In the genomic region with DNA sequence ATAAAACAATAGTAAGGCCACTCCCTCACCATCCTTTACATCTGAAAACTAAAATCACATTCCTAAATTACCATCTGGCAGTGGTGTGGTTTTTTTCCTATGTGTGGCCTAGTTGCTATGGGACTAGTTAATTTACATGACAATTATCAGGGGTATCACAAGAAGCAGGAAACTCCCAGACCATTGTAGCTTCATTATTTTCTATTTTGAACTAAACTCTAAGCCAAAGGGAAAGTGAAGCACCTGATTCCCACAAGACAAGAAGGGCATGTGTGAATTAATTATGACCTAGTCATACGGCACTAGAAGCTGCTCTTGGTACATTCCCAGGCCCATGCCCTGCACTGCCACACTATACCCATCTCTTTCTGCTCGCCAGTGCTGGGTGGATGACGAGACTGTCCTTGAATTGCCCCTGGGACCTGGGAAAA, we compare ENCODE assay signal across 25 cellular contexts.
DNase-seq lines count a peak whose midpoint lies in the region; ATAC-seq and TF ChIP-seq lines count a peak whose summit lies in the region.
"Had no signal": no experiment of that assay in that cellular context is flagged by ENCODE, and none has a peak within 500 bp of the region (broad histone marks: within the 10 kb centered on the region; RNA-seq: fewer than 3 reads in every experiment).

No MANE protein-coding gene starts in this region.

- TF ChIP-seq CTCF in brain (conservative IDR thresholded peaks at IDR 0.05) (no peak), right atrium auricular region (IDR thresholded peaks at IDR 0.05) (no peak)

- H3K27me3 Mint-ChIP-seq in brain, result no peaks in the 10 kb centered on the region
- H3K27me3 Mint-ChIP-seq in memory B cell, result peaks cover 7% of the 10 kb centered on the region

- H3K27ac ChIP-seq in right atrium auricular region, result no peak overlapping the region
- H3K27ac ChIP-seq: adrenal gland, gastrocnemius medialis, left lung, SJSA1, vagina, VCaP had no signal

- peak overlapping the region in 4 of 5 experiments; percentile 50 to 81 (median 54) for H3K27ac Mint-ChIP-seq in brain
- H3K27ac Mint-ChIP-seq in memory B cell, result peak overlapping the region; percentile 74
- H3K27ac Mint-ChIP-seq: nephron progenitor cell; stimulated activated effector memory CD8-positive, alpha-beta T cell treated with anti-CD3 and anti-CD28 coated beads, Interleukin-12 subunit alpha, Interleukin-12 subunit beta, amount 100 ng/mL, for 72 hours; T-helper 17 cell had no signal

- H3K36me3 ChIP-seq in right atrium auricular region, result no peaks in the 10 kb centered on the region
- H3K36me3 ChIP-seq: adrenal gland, BE2C, gastrocnemius medialis, left lung, SJSA1, vagina had no signal

- H3K4me1 ChIP-seq in right atrium auricular region, result peaks cover 0 to 6% of the 10 kb centered on the region in 2 donors
- H3K4me1 ChIP-seq: left lung had no signal

- H3K36me3 Mint-ChIP-seq in brain (peaks cover 19% of the 10 kb centered on the region), memory B cell (peaks cover 2% of the 10 kb centered on the region)
- H3K36me3 Mint-ChIP-seq: stimulated activated effector memory CD8-positive, alpha-beta T cell treated with anti-CD3 and anti-CD28 coated beads, Interleukin-12 subunit alpha, Interleukin-12 subunit beta, amount 100 ng/mL, for 72 hours had no signal

- H3K4me1 Mint-ChIP-seq in brain (peaks cover 84% of the 10 kb centered on the region), memory B cell (peaks cover 14% of the 10 kb centered on the region)

- H3K4me3 ChIP-seq in right atrium auricular region, result no peak overlapping the region
- H3K4me3 ChIP-seq: adrenal gland, gastrocnemius medialis, left lung, SJSA1, vagina had no signal

- no peak for ATAC-seq in memory B cell (ENCODE audit: low read depth)
- ATAC-seq: left lung; Panc1; stimulated activated effector memory CD8-positive, alpha-beta T cell treated with anti-CD3 and anti-CD28 coated beads, Interleukin-12 subunit alpha, Interleukin-12 subunit beta, amount 100 ng/mL, for 72 hours; T-helper 17 cell had no signal

- DNase-seq in NCI-H1436 (lab: John Stamatoyannopoulos, UW), result peak; percentile 28
- no peak for DNase-seq in NCI-H1436 treated with DMSO at 0.1 percent for 48 hours (lab: John Stamatoyannopoulos, UW)
- DNase-seq in NCI-H2107 treated with DMSO at 0.1 percent for 48 hours (lab: John Stamatoyannopoulos, UW; ENCODE audit: unreplicated experiment), result peak; percentile 89
- DNase-seq in memory B cell (ENCODE audit: low spot score in 2 of 2), result no peak
- DNase-seq in NCI-H526 treated with DMSO at 0.1 percent for 48 hours (lab: John Stamatoyannopoulos, UW), result no peak
- DNase-seq in stimulated activated CD4-positive, alpha-beta T cell treated with anti-CD3 and anti-CD28 coated beads, Interleukin-2, amount 100 ng/mL, for 24 hours, result no peak
- no peak for DNase-seq in right atrium auricular region (ENCODE audit: low spot score)
- DNase-seq: 8988T; activated CD4-positive, alpha-beta T cell treated with anti-CD3 and anti-CD28 coated beads, Interleukin-2, amount 50 U/mL, for 4 hours; BE2C; Caco-2; caudate nucleus; erythroblast; gastrocnemius medialis; left lung; NCI-H1092; nephron progenitor cell; T-helper 17 cell had no signal

- H3K4me3 Mint-ChIP-seq in brain (no peak overlapping the region), memory B cell (peak overlapping the region; percentile 45)
- H3K4me3 Mint-ChIP-seq: nephron progenitor cell; stimulated activated effector memory CD8-positive, alpha-beta T cell treated with anti-CD3 and anti-CD28 coated beads, Interleukin-12 subunit alpha, Interleukin-12 subunit beta, amount 100 ng/mL, for 72 hours; T-helper 17 cell had no signal

- H3K9me3 Mint-ChIP-seq in brain (peaks cover 3 to 17% (median 7%) of the 10 kb centered on the region in 5 experiments), memory B cell (peaks cover 5% of the 10 kb centered on the region)

- H3K9me3 ChIP-seq in right atrium auricular region, result no peaks in the 10 kb centered on the region
- H3K9me3 ChIP-seq: adrenal gland, BE2C, Caco-2, gastrocnemius medialis, left lung, SJSA1, vagina had no signal

- H3K27me3 ChIP-seq in right atrium auricular region, result no peaks in the 10 kb centered on the region
- H3K27me3 ChIP-seq: adrenal gland, BE2C, gastrocnemius medialis, left lung, SJSA1, vagina had no signal

Comparison
In these comparisons a context has a peak if more than half of its experiments do, and no peak if none do; other contexts are left out.
1. DNase-seq: peak in NCI-H1436 (single experiment) and NCI-H2107 treated with DMSO at 0.1 percent for 48 hours (single experiment); none in NCI-H1436 treated with DMSO at 0.1 percent for 48 hours (single experiment), memory B cell (0 of 2), NCI-H526 treated with DMSO at 0.1 percent for 48 hours (single experiment), stimulated activated CD4-positive, alpha-beta T cell treated with anti-CD3 and anti-CD28 coated beads, Interleukin-2, amount 100 ng/mL, for 24 hours (0 of 2) and right atrium auricular region (single experiment).